ENCODE assay signal across 10 cellular contexts in the genomic region with DNA sequence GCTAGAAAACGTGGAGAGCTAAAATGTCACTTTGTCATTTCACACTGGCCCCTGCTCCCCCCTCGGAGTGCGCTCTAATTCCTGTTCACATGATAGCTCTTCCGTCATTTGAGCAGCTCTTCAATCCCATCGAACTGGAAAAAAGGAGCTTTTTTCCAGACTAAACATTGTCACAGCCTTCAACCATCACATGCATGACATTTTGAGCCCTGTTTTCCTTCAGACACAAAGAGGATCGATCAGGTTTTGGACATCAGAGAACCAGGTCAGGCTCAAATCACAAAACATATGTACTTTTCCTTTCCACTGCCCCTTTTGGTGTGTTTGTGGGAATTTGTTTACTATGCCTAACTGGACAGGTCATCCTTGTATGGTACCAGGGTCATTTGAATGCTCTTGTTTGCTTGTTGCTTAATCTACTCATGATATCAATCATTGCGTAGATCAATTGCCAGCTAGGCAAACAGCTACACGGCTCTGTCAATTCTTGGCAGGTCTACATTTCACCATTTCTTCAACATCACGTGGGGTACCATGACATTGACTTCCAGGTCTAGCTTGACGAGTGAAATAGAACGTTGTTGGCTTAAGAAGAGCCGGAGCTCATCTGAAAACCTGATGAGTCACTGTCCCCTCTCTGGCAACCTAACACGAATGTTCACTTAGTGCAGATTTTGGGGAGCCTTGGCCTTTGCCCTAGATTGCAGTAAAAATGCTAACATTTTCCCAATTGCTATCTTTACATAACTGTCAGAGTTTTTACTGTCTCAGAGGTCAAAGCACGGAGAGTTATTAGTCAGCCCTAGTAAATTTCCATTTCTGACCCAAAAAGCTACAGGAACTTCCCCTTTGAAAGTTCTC.
DNase-seq lines count a peak whose midpoint lies in the region; ATAC-seq and TF ChIP-seq lines count a peak whose summit lies in the region.
"Had no signal": no experiment of that assay in that cellular context is flagged by ENCODE, and none has a peak within 500 bp of the region (broad histone marks: within the 10 kb centered on the region; RNA-seq: fewer than 3 reads in every experiment).

No MANE protein-coding gene starts in this region.

- no peak overlapping the region for H3K27ac ChIP-seq in mammary epithelial cell (ENCODE audit: insufficient read depth, low read depth, low read length)

- 69% methylated on average over 11 of the region's 14 CpGs for WGBS in mammary epithelial cell (ENCODE audit: low coverage, missing lambda C conversion rate)

- H2AFZ ChIP-seq in mammary epithelial cell (ENCODE audit: low read depth, low read length): no peak overlapping the region

- no peaks in the 10 kb centered on the region for H3K27me3 ChIP-seq in mammary epithelial cell (ENCODE audit: insufficient read depth, low read length)

- H3K4me1 ChIP-seq in mammary epithelial cell (ENCODE audit: insufficient read depth, low read length): peaks cover 5% of the 10 kb centered on the region

- H3K36me3 Mint-ChIP-seq in effector memory CD8-positive, alpha-beta T cell (ENCODE audit: insufficient read depth): peaks cover 7% of the 10 kb centered on the region
- H3K36me3 Mint-ChIP-seq in stimulated activated naive B cell treated with anti-CD40 and anti-IgM and Interleukin-4, amounts not matched to agents 10 μg/mL and 1 μg/mL and 100 μg/mL, for 72 hours: peaks cover 7 to 15% of the 10 kb centered on the region in 2 donors
- H3K36me3 Mint-ChIP-seq in MCF 10A (ENCODE audit: insufficient read depth, unreplicated experiment): no peaks in the 10 kb centered on the region

- no peak overlapping the region for H3K4me3 ChIP-seq in mammary epithelial cell (replicated peaks in 1 of 3; ENCODE audit: insufficient read depth in 1 of 3, low read depth in 2 of 3, low read length in 3 of 3)

- H3K27me3 Mint-ChIP-seq in effector memory CD8-positive, alpha-beta T cell: no peaks in the 10 kb centered on the region
- H3K27me3 Mint-ChIP-seq in stimulated activated naive B cell treated with anti-CD40 and anti-IgM and Interleukin-4, amounts not matched to agents 10 μg/mL and 1 μg/mL and 100 μg/mL, for 72 hours: no peaks in the 10 kb centered on the region
- no peaks in the 10 kb centered on the region for H3K27me3 Mint-ChIP-seq in MCF 10A (ENCODE audit: insufficient read depth, unreplicated experiment)

- TF ChIP-seq CTCF in mammary epithelial cell (conservative IDR thresholded peaks at IDR 0.05 in 1 of 2, IDR thresholded peaks at IDR 0.05 in 1 of 2; ENCODE audit: extremely low read depth in 1 of 2, insufficient read depth in 1 of 2, low read depth in 1 of 2, low read length in 2 of 2) (no peak), MCF 10A (IDR thresholded peaks at IDR 0.05; ENCODE audit: unreplicated experiment) (no peak)

- in situ Hi-C loops in mammary epithelial cell (cut with MboI; ENCODE audit: low sequenced_read_pairs in 2 of 2): no loop called here

- dilution Hi-C loops in mammary epithelial cell (cut with HindIII; ENCODE audit: low sequenced_read_pairs): no loop called here

- no TSS peak for BruUV-seq in mammary epithelial cell (replicated peaks; lab: Mats Ljungman, UMichigan)
- no TSS peak for BruUV-seq in MCF 10A (replicated peaks; lab: Mats Ljungman, UMichigan)

- peaks cover 0 to 2% of the 10 kb centered on the region in 2 donors for H3K4me1 Mint-ChIP-seq in effector memory CD8-positive, alpha-beta T cell (ENCODE audit: low read depth in 2 of 2)
- peaks cover 23 to 31% of the 10 kb centered on the region in 2 donors for H3K4me1 Mint-ChIP-seq in stimulated activated naive B cell treated with anti-CD40 and anti-IgM and Interleukin-4, amounts not matched to agents 10 μg/mL and 1 μg/mL and 100 μg/mL, for 72 hours
- no peaks in the 10 kb centered on the region for H3K4me1 Mint-ChIP-seq in MCF 10A (ENCODE audit: insufficient read depth, unreplicated experiment)

- H3K4me2 ChIP-seq in mammary epithelial cell (ENCODE audit: insufficient read depth, low read depth, low read length): no peak overlapping the region

- peak; percentile 16 for DNase-seq in SKM-1 treated with dmso at 0.1 percent for 144 hours (lab: John Stamatoyannopoulos, UW; ENCODE audit: unreplicated experiment)
- DNase-seq in SKM-1 (lab: John Stamatoyannopoulos, UW; ENCODE audit: unreplicated experiment): no peak
- peak; percentile 73 for DNase-seq in HuH-7 (ENCODE audit: low spot score)
- no peak for DNase-seq in effector memory CD8-positive, alpha-beta T cell
- DNase-seq in stimulated activated naive B cell treated with anti-CD40 and anti-IgM and Interleukin-4, amounts not matched to agents 10 μg/mL and 1 μg/mL and 100 μg/mL, for 72 hours: no peak
- no peak for DNase-seq in mammary epithelial cell
- no peak for DNase-seq in MCF 10A (ENCODE audit: unreplicated experiment)
- DNase-seq in NCI-H82 treated with DMSO at 0.1 percent for 48 hours (lab: John Stamatoyannopoulos, UW; ENCODE audit: unreplicated experiment): no peak
- DNase-seq: dermis blood vessel endothelial cell, NCI-H2081 treated with DMSO at 0.1 percent for 48 hours had no signal

- no peaks in the 10 kb centered on the region for H3K36me3 ChIP-seq in mammary epithelial cell (ENCODE audit: insufficient read depth, low read length)

- H4K20me1 ChIP-seq in mammary epithelial cell (ENCODE audit: insufficient read depth, low read length): no peaks in the 10 kb centered on the region

- intact Hi-C loops in mammary epithelial cell (cut with micrococcal nuclease) (no loop called here), MCF 10A (cut with micrococcal nuclease) (no loop called here)

- ATAC-seq in effector memory CD8-positive, alpha-beta T cell (replicated peaks): peak; percentile 21
- peak; percentile 71 to 78 for ATAC-seq in stimulated activated naive B cell treated with anti-CD40 and anti-IgM and Interleukin-4, amounts not matched to agents 10 μg/mL and 1 μg/mL and 100 μg/mL, for 72 hours (replicated peaks)

- CTCF ChIA-PET in mammary epithelial cell (lab: Charles Lee; ENCODE audit: low non-redundant PET) (no interaction called here), MCF 10A (lab: Yijun Ruan, JAX) (no interaction called here)

- H3K9me3 Mint-ChIP-seq in effector memory CD8-positive, alpha-beta T cell: no peaks in the 10 kb centered on the region
- no peaks in the 10 kb centered on the region for H3K9me3 Mint-ChIP-seq in stimulated activated naive B cell treated with anti-CD40 and anti-IgM and Interleukin-4, amounts not matched to agents 10 μg/mL and 1 μg/mL and 100 μg/mL, for 72 hours
- no peaks in the 10 kb centered on the region for H3K9me3 Mint-ChIP-seq in MCF 10A (ENCODE audit: unreplicated experiment)

- peak overlapping the region in 1 of 2 donors; percentile 30 for H3K27ac Mint-ChIP-seq in effector memory CD8-positive, alpha-beta T cell
- H3K27ac Mint-ChIP-seq in stimulated activated naive B cell treated with anti-CD40 and anti-IgM and Interleukin-4, amounts not matched to agents 10 μg/mL and 1 μg/mL and 100 μg/mL, for 72 hours: peak overlapping the region; percentile 65
- H3K27ac Mint-ChIP-seq in MCF 10A (ENCODE audit: low read depth, unreplicated experiment): no peak overlapping the region

- POLR2A ChIA-PET in MCF 10A (lab: Yijun Ruan, JAX): no interaction called here

- no peaks in the 10 kb centered on the region for H3K79me2 ChIP-seq in mammary epithelial cell (ENCODE audit: insufficient read depth, low read length)

- H3K9ac ChIP-seq in mammary epithelial cell (ENCODE audit: insufficient read depth, low read length): no peak overlapping the region

- H3K4me3 Mint-ChIP-seq in effector memory CD8-positive, alpha-beta T cell: no peak overlapping the region
- peak overlapping the region; percentile 47 to 62 for H3K4me3 Mint-ChIP-seq in stimulated activated naive B cell treated with anti-CD40 and anti-IgM and Interleukin-4, amounts not matched to agents 10 μg/mL and 1 μg/mL and 100 μg/mL, for 72 hours
- H3K4me3 Mint-ChIP-seq in MCF 10A (ENCODE audit: unreplicated experiment): no peak overlapping the region

- H3K9me3 ChIP-seq in mammary epithelial cell (replicated peaks; ENCODE audit: insufficient read depth, low read length): no peaks in the 10 kb centered on the region

Comparison
In these comparisons a context has a peak if more than half of its experiments do, and no peak if none do; other contexts are left out.
1. DNase-seq: peak in SKM-1 treated with dmso at 0.1 percent for 144 hours (single experiment) and HuH-7 (single experiment); none in SKM-1 (single experiment), effector memory CD8-positive, alpha-beta T cell (0 of 3), stimulated activated naive B cell treated with anti-CD40 and anti-IgM and Interleukin-4, amounts not matched to agents 10 μg/mL and 1 μg/mL and 100 μg/mL, for 72 hours (single experiment), mammary epithelial cell (single experiment), MCF 10A (single experiment) and NCI-H82 treated with DMSO at 0.1 percent for 48 hours (single experiment).
2. H3K4me3 Mint-ChIP-seq: peak in stimulated activated naive B cell treated with anti-CD40 and anti-IgM and Interleukin-4, amounts not matched to agents 10 μg/mL and 1 μg/mL and 100 μg/mL, for 72 hours (2 of 2); none in effector memory CD8-positive, alpha-beta T cell (0 of 2) and MCF 10A (single experiment).